ENCODE assay signal across 14 cellular contexts in the genomic region with DNA sequence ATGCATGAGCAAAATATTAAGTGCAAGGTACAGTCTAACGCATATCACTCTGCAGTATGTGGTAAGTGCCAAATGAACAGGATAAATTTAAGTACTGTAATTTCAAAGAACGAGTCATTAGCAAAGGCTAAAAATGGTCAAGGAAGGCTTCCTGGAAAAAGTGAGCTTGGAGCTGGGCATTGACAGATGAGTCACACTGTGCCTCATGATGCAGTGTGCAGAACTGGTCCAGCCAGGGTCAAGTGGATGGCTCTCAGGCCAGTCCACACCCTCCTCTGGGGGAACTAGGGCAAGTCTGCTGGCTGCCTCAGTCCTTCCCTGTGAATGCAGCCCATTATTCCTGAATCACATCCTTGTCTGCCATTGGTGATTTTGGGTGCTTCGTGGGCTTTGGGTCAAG.
DNase-seq lines count a peak whose midpoint lies in the region; ATAC-seq and TF ChIP-seq lines count a peak whose summit lies in the region.
"Had no signal": no experiment of that assay in that cellular context is flagged by ENCODE, and none has a peak within 500 bp of the region (broad histone marks: within the 10 kb centered on the region; RNA-seq: fewer than 3 reads in every experiment).

No MANE protein-coding gene starts in this region.

- H3K9me3 Mint-ChIP-seq in CD4-positive, alpha-beta T cell, result no peaks in the 10 kb centered on the region
- H3K9me3 Mint-ChIP-seq: CD8-positive, alpha-beta memory T cell; stimulated activated naive CD8-positive, alpha-beta T cell treated with anti-CD3 and anti-CD28 coated beads, Interleukin-15, amount 100 ng/mL, for 72 hours had no signal

- no peaks in the 10 kb centered on the region for H3K36me3 Mint-ChIP-seq in CD4-positive, alpha-beta T cell (ENCODE audit: low read depth)
- H3K36me3 Mint-ChIP-seq: activated CD8-positive, alpha-beta memory T cell treated with anti-CD3 and anti-CD28 coated beads, Interleukin-2, amount 10 ng/mL, durations not matched to agents 7 days and 5 days; CD8-positive, alpha-beta memory T cell had no signal

- H3K9me2 ChIP-seq in GM23248 (ENCODE audit: insufficient read depth) (no peaks in the 10 kb centered on the region), PC-9 (ENCODE audit: insufficient read depth) (no peaks in the 10 kb centered on the region)

- H3K27me3 ChIP-seq in GM23248 (replicated peaks; ENCODE audit: insufficient read depth) (no peaks in the 10 kb centered on the region), PC-9 (ENCODE audit: insufficient read depth, low read depth) (peaks cover 48% of the 10 kb centered on the region)
- peaks cover 4% of the 10 kb centered on the region for H3K27me3 ChIP-seq in CD4-positive, alpha-beta T cell (ENCODE audit: control insufficient read depth, insufficient read depth, low read length)

- POLR2A ChIA-PET in PC-9 (lab: Charles Lee; ENCODE audit: unreplicated experiment), result no interaction called here
- POLR2A ChIA-PET in CD4-positive, alpha-beta T cell (lab: Charles Lee), result no interaction called here

- in situ Hi-C loops in GM23248 (cut with MboI), result no loop called here

- H3K79me2 ChIP-seq in GM23248 (ENCODE audit: insufficient read depth), result no peaks in the 10 kb centered on the region
- H3K79me2 ChIP-seq in PC-9 (ENCODE audit: low read depth), result no peaks in the 10 kb centered on the region

- H4K20me1 ChIP-seq in GM23248 (ENCODE audit: insufficient read depth), result no peaks in the 10 kb centered on the region
- no peaks in the 10 kb centered on the region for H4K20me1 ChIP-seq in PC-9 (ENCODE audit: insufficient read depth)

- H3K27me3 Mint-ChIP-seq in CD4-positive, alpha-beta T cell, result peaks cover 29% of the 10 kb centered on the region

- H2AFZ ChIP-seq in GM23248, result no peak overlapping the region
- H2AFZ ChIP-seq in PC-9, result no peak overlapping the region

- H3F3A ChIP-seq in GM23248 (ENCODE audit: insufficient read depth) (no peaks in the 10 kb centered on the region), PC-9 (ENCODE audit: insufficient read depth, low read depth) (no peaks in the 10 kb centered on the region)

- DNase-seq in GM23248 (peak; percentile 43), PC-9 (peak; percentile 26 to 62), fibroblast of peridontal ligament (ENCODE audit: extremely low read depth) (peak; percentile 1), skeletal muscle cell (ENCODE audit: low read depth) (peak; percentile 13), middle frontal gyrus (ENCODE audit: extremely low spot score, low spot score) (no peak)
- no peak for DNase-seq in CD4-positive, alpha-beta T cell
- DNase-seq in activated CD4-positive, CD25-positive, alpha-beta regulatory T cell treated with anti-CD3 and anti-CD28 coated beads, Interleukin-2, amount 50 U/mL, for 72 hours, result no peak
- DNase-seq: activated CD8-positive, alpha-beta memory T cell treated with anti-CD3 and anti-CD28 coated beads, Interleukin-2, amount 10 ng/mL, durations not matched to agents 7 days and 5 days; CD8-positive, alpha-beta memory T cell; dermis blood vessel endothelial cell; NCI-H446 treated with DMSO at 0.1 percent for 48 hours; RPMI8226; stimulated activated naive CD8-positive, alpha-beta T cell treated with anti-CD3 and anti-CD28 coated beads, Interleukin-15, amount 100 ng/mL, for 72 hours had no signal

- no peak overlapping the region for H3K4me2 ChIP-seq in GM23248 (ENCODE audit: unreplicated experiment)
- no peak overlapping the region for H3K4me2 ChIP-seq in PC-9

- ATAC-seq in CD4-positive, alpha-beta T cell (ENCODE audit: poor library complexity), result no peak
- ATAC-seq: activated CD8-positive, alpha-beta memory T cell treated with anti-CD3 and anti-CD28 coated beads, Interleukin-2, amount 10 ng/mL, durations not matched to agents 7 days and 5 days; stimulated activated naive CD8-positive, alpha-beta T cell treated with anti-CD3 and anti-CD28 coated beads, Interleukin-15, amount 100 ng/mL, for 72 hours had no signal

- H3K4me1 Mint-ChIP-seq in CD4-positive, alpha-beta T cell (ENCODE audit: low read depth), result no peaks in the 10 kb centered on the region
- H3K4me1 Mint-ChIP-seq: activated CD8-positive, alpha-beta memory T cell treated with anti-CD3 and anti-CD28 coated beads, Interleukin-2, amount 10 ng/mL, durations not matched to agents 7 days and 5 days; CD8-positive, alpha-beta memory T cell; stimulated activated naive CD8-positive, alpha-beta T cell treated with anti-CD3 and anti-CD28 coated beads, Interleukin-15, amount 100 ng/mL, for 72 hours had no signal

- H3K9ac ChIP-seq in GM23248, result no peak overlapping the region

- CTCF ChIA-PET in PC-9 (lab: Charles Lee), result no interaction called here
- CTCF ChIA-PET in CD4-positive, alpha-beta T cell (lab: Charles Lee), result no interaction called here

- H3K36me3 ChIP-seq in GM23248 (ENCODE audit: low read depth), result no peaks in the 10 kb centered on the region
- no peaks in the 10 kb centered on the region for H3K36me3 ChIP-seq in PC-9 (ENCODE audit: low read depth)
- H3K36me3 ChIP-seq: prostate gland had no signal

- H3K4me1 ChIP-seq in GM23248 (ENCODE audit: insufficient read depth), result no peaks in the 10 kb centered on the region
- H3K4me1 ChIP-seq in PC-9 (replicated peaks; ENCODE audit: insufficient read depth), result no peaks in the 10 kb centered on the region
- H3K4me1 ChIP-seq: prostate gland had no signal

- no peak overlapping the region for H3K4me3 Mint-ChIP-seq in CD4-positive, alpha-beta T cell
- H3K4me3 Mint-ChIP-seq: activated CD8-positive, alpha-beta memory T cell treated with anti-CD3 and anti-CD28 coated beads, Interleukin-2, amount 10 ng/mL, durations not matched to agents 7 days and 5 days; CD8-positive, alpha-beta memory T cell; stimulated activated naive CD8-positive, alpha-beta T cell treated with anti-CD3 and anti-CD28 coated beads, Interleukin-15, amount 100 ng/mL, for 72 hours had no signal

- no peak for TF ChIP-seq CTCF in PC-9 (conservative IDR thresholded peaks at IDR 0.05)
- no peak for TF ChIP-seq CTCF in CD4-positive, alpha-beta T cell (IDR thresholded peaks at IDR 0.05)

- H3K9me3 ChIP-seq in GM23248 (ENCODE audit: low read depth), result no peaks in the 10 kb centered on the region
- no peaks in the 10 kb centered on the region for H3K9me3 ChIP-seq in PC-9 (ENCODE audit: insufficient read depth, low read depth)
- no peaks in the 10 kb centered on the region for H3K9me3 ChIP-seq in CD4-positive, alpha-beta T cell (ENCODE audit: control insufficient read depth, low read length)
- H3K9me3 ChIP-seq: prostate gland had no signal

- H3K4me3 ChIP-seq in GM23248, result no peak overlapping the region
- H3K4me3 ChIP-seq in PC-9, result no peak overlapping the region
- no peak overlapping the region for H3K4me3 ChIP-seq in skeletal muscle cell (ENCODE audit: low read depth, low read length)
- H3K4me3 ChIP-seq: prostate gland had no signal

- H3K27ac ChIP-seq in GM23248 (no peak overlapping the region), PC-9 (no peak overlapping the region)
- H3K27ac ChIP-seq in CD4-positive, alpha-beta T cell (ENCODE audit: low read depth, low read length), result no peak overlapping the region
- H3K27ac ChIP-seq: prostate gland had no signal

- BruUV-seq in PC-9 (replicated peaks; lab: Mats Ljungman, UMichigan), result no TSS peak

- intact Hi-C loops in PC-9 (cut with micrococcal nuclease; ENCODE audit: unreplicated experiment), result no loop called here
- intact Hi-C loops in CD4-positive, alpha-beta T cell (cut with DNase I, micrococcal nuclease), result no loop called here

- no peak overlapping the region for H3K27ac Mint-ChIP-seq in CD4-positive, alpha-beta T cell
- H3K27ac Mint-ChIP-seq: activated CD8-positive, alpha-beta memory T cell treated with anti-CD3 and anti-CD28 coated beads, Interleukin-2, amount 10 ng/mL, durations not matched to agents 7 days and 5 days; CD8-positive, alpha-beta memory T cell; stimulated activated naive CD8-positive, alpha-beta T cell treated with anti-CD3 and anti-CD28 coated beads, Interleukin-15, amount 100 ng/mL, for 72 hours had no signal

- 56 to 58% methylated on average over 3 of the region's 3 CpGs for WGBS in GM23248 (ENCODE audit: low coverage in 1 of 2, low lambda C conversion rate in 2 of 2, missing lambda C conversion rate in 2 of 2), 2 experiments

Comparison
In these comparisons a context has a peak if more than half of its experiments do, and no peak if none do; other contexts are left out.
1. DNase-seq: peak in GM23248 (single experiment), PC-9 (2 of 2), fibroblast of peridontal ligament (single experiment) and skeletal muscle cell (single experiment); none in CD4-positive, alpha-beta T cell (0 of 10), middle frontal gyrus (single experiment) and activated CD4-positive, CD25-positive, alpha-beta regulatory T cell treated with anti-CD3 and anti-CD28 coated beads, Interleukin-2, amount 50 U/mL, for 72 hours (single experiment).